Comparison of ENCODE assay signal across 9 cellular contexts in the genomic region with DNA sequence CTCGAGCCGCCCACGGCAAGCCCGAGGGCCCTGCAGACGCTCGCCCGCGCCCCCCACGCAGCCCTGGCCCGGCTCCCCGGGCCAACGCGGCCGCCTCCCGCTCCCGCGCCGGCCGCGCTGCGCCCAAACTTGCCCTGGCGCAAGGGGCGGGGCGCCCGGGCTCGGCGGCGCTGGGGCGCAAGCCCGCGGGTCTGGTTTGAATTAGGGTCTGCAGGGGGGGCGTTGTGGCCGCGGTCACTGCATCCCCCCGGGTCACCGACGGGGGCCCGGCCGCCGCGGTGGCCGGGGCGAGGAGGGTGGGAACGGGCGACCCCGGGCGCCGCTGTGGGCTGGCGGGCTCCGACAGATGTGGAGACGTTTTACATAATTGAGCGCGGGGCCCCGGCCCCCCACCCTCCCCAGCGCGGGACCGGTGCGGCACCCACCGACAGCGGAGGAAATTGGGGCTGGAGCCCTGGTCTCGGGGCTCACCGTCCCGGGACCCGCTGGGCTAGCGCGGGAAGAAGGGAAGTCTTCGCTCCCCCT. TPM values are rescaled to one million over a fixed set of nuclear protein-coding genes. Genes with fewer than 3 reads are reported as not detected.
DNase-seq lines count a peak whose midpoint lies in the region; ATAC-seq and TF ChIP-seq lines count a peak whose summit lies in the region.
"Had no signal": no experiment of that assay in that cellular context is flagged by ENCODE, and none has a peak within 500 bp of the region (broad histone marks: within the 10 kb centered on the region; RNA-seq: fewer than 3 reads in every experiment).

No MANE protein-coding gene starts in this region.

- H3K27me3 ChIP-seq in breast epithelium (no peaks in the 10 kb centered on the region), mesenchymal stem cell (ENCODE audit: control insufficient read depth in 1 of 2, insufficient read depth in 1 of 2, low read length in 2 of 2) (no peaks in the 10 kb centered on the region)

- H3K36me3 ChIP-seq in breast epithelium, result no peaks in the 10 kb centered on the region
- H3K36me3 ChIP-seq in mesenchymal stem cell (ENCODE audit: control insufficient read depth in 1 of 2, insufficient read depth in 2 of 2, low read depth in 1 of 2, low read length in 2 of 2), result peaks cover 0 to 2% of the 10 kb centered on the region in 2 experiments

- intact Hi-C loops in breast epithelium (cut with DNase I; ENCODE audit: low total_unique reads), result loop anchor here (5.0 kb wide), 1 partner anchor 992 kb away; no protein-coding TSS in a partner anchor

- TF ChIP-seq POLR2A in GM18951 (IDR thresholded peaks at IDR 0.05; ENCODE audit: extremely low read depth, insufficient read depth, insufficient read length) (peak; percentile 29), breast epithelium (IDR thresholded peaks at IDR 0.05) (no peak)

- H2BK120ac ChIP-seq in mesenchymal stem cell (ENCODE audit: low read depth, low read length), result peak overlapping the region; percentile 74

- H3K18ac ChIP-seq in mesenchymal stem cell (ENCODE audit: low read depth in 1 of 2, low read length in 2 of 2), result peak overlapping the region; percentile 72 to 78

- no peak overlapping the region for H2BK12ac ChIP-seq in mesenchymal stem cell (ENCODE audit: low read length in 2 of 2)

- peak overlapping the region; percentile 89 for H3K9ac ChIP-seq in mesenchymal stem cell (ENCODE audit: low read length)

- H3K4me1 Mint-ChIP-seq in activated naive CD4-positive, alpha-beta T cell treated with anti-CD3 and anti-CD28 coated beads, Interleukin-2, amount 10 ng/mL, durations not matched to agents 7 days and 5 days, result peaks cover 10% of the 10 kb centered on the region

- H2AK5ac ChIP-seq in mesenchymal stem cell (ENCODE audit: low read length, severe bottlenecking), result no peak overlapping the region

- no peak overlapping the region for H3K4me3 Mint-ChIP-seq in activated naive CD4-positive, alpha-beta T cell treated with anti-CD3 and anti-CD28 coated beads, Interleukin-2, amount 10 ng/mL, durations not matched to agents 7 days and 5 days
- H3K4me3 Mint-ChIP-seq: T-helper 1 cell treated with Interleukin-12 subunit alpha and Interleukin-12 subunit beta and Interleukin-4 antibody, amounts not matched to agents 30 μg/mL and 1 μg/mL, for 36 hours had no signal

- H2AFZ ChIP-seq in mesenchymal stem cell (ENCODE audit: low read depth, low read length), result peak overlapping the region; percentile 78

- H3K4me3 ChIP-seq in breast epithelium (peak overlapping the region; percentile 50 to 96 (median 77)), mesenchymal stem cell (ENCODE audit: insufficient read depth in 1 of 2, low read depth in 1 of 2, low read length in 2 of 2) (peak overlapping the region; percentile 80 to 87)

- peaks cover 6 to 18% of the 10 kb centered on the region in 2 donors for H3K4me1 ChIP-seq in breast epithelium
- H3K4me1 ChIP-seq in mesenchymal stem cell (ENCODE audit: control insufficient read depth, insufficient read depth, low read depth, low read length), result peaks cover 29% of the 10 kb centered on the region

- CTCF ChIA-PET in activated naive CD4-positive, alpha-beta T cell treated with anti-CD3 and anti-CD28 coated beads, Interleukin-2, amount 10 ng/mL, durations not matched to agents 7 days and 5 days (lab: Charles Lee), result interaction anchor here (1.4 to 1.7 kb wide), 2 partner anchors 20 to 86 kb away, joined by 4 to 8 read pairs; no protein-coding TSS in a partner anchor

- peak overlapping the region; percentile 94 for H3K4me2 ChIP-seq in mesenchymal stem cell (ENCODE audit: low read length, poor library complexity, severe bottlenecking)

- peak overlapping the region; percentile 81 for H4K8ac ChIP-seq in mesenchymal stem cell (ENCODE audit: low read length)

- H3K27me3 Mint-ChIP-seq in activated naive CD4-positive, alpha-beta T cell treated with anti-CD3 and anti-CD28 coated beads, Interleukin-2, amount 10 ng/mL, durations not matched to agents 7 days and 5 days, result peaks cover 81% of the 10 kb centered on the region

- H3K79me1 ChIP-seq in mesenchymal stem cell (replicated peaks; ENCODE audit: low read length, poor library complexity, severe bottlenecking), result no peaks in the 10 kb centered on the region

- H2BK15ac ChIP-seq in mesenchymal stem cell (ENCODE audit: low read depth, poor library complexity, severe bottlenecking), result peak overlapping the region; percentile 64

- peak overlapping the region; percentile 16 for H4K91ac ChIP-seq in mesenchymal stem cell (ENCODE audit: low read length)

- peak overlapping the region; percentile 57 to 93 for H3K4ac ChIP-seq in mesenchymal stem cell (ENCODE audit: low read depth in 1 of 2, low read length in 2 of 2)

- no peaks in the 10 kb centered on the region for H3K9me3 Mint-ChIP-seq in activated naive CD4-positive, alpha-beta T cell treated with anti-CD3 and anti-CD28 coated beads, Interleukin-2, amount 10 ng/mL, durations not matched to agents 7 days and 5 days
- H3K9me3 Mint-ChIP-seq: T-helper 1 cell treated with Interleukin-12 subunit alpha and Interleukin-12 subunit beta and Interleukin-4 antibody, amounts not matched to agents 30 μg/mL and 1 μg/mL, for 36 hours had no signal

- H3K23ac ChIP-seq in mesenchymal stem cell (ENCODE audit: low read length in 2 of 2), result no peak overlapping the region

- under 1% methylated on average over 51 of the region's 67 CpGs for WGBS in mesenchymal stem cell

- no peak overlapping the region for H3K14ac ChIP-seq in mesenchymal stem cell (ENCODE audit: low read length in 2 of 2)

- no peaks in the 10 kb centered on the region for H3K36me3 Mint-ChIP-seq in activated naive CD4-positive, alpha-beta T cell treated with anti-CD3 and anti-CD28 coated beads, Interleukin-2, amount 10 ng/mL, durations not matched to agents 7 days and 5 days

- H3K9me3 ChIP-seq in breast epithelium (peaks cover 0 to under 1% of the 10 kb centered on the region in 2 donors), mesenchymal stem cell (ENCODE audit: control insufficient read depth, low read length) (no peaks in the 10 kb centered on the region)

- in situ Hi-C loops in GM18951 (cut with MboI; ENCODE audit: low sequenced_read_pairs, unreplicated experiment), result no loop called here

- peak overlapping the region; percentile 76 for H2BK5ac ChIP-seq in mesenchymal stem cell (ENCODE audit: low read depth, low read length, poor library complexity, severe bottlenecking)

- no peak for DNase-seq in breast epithelium (ENCODE audit: low spot score in 2 of 2)
- no peak for DNase-seq in mesenchymal stem cell
- no peak for DNase-seq in activated naive CD4-positive, alpha-beta T cell treated with anti-CD3 and anti-CD28 coated beads, Interleukin-2, amount 10 ng/mL, durations not matched to agents 7 days and 5 days
- DNase-seq in GOT3 (lab: John Stamatoyannopoulos, UW), result no peak

- no peak overlapping the region for H3K27ac Mint-ChIP-seq in activated naive CD4-positive, alpha-beta T cell treated with anti-CD3 and anti-CD28 coated beads, Interleukin-2, amount 10 ng/mL, durations not matched to agents 7 days and 5 days
- H3K27ac Mint-ChIP-seq: T-helper 1 cell treated with Interleukin-12 subunit alpha and Interleukin-12 subunit beta and Interleukin-4 antibody, amounts not matched to agents 30 μg/mL and 1 μg/mL, for 36 hours had no signal

- no peak for TF ChIP-seq CTCF in breast epithelium (IDR thresholded peaks at IDR 0.05)

- peak; percentile 32 for ATAC-seq in HG03280 (IDR thresholded peaks at IDR 0.05; ENCODE audit: unreplicated experiment)
- ATAC-seq in HG02840 (IDR thresholded peaks at IDR 0.05; ENCODE audit: low FRiP score, unreplicated experiment), result no peak
- ATAC-seq in GM18861 (IDR thresholded peaks at IDR 0.05; ENCODE audit: unreplicated experiment), result no peak

- H3K27ac ChIP-seq in breast epithelium, result peak overlapping the region; percentile 94 to 95
- H3K27ac ChIP-seq in mesenchymal stem cell (ENCODE audit: low read length, poor library complexity, severe bottlenecking), result no peak overlapping the region

RNA-seq across cellular contexts. Expression of a gene that starts 0.7 kb away (rescaled TPM):
- 10 to 100 TPM in 2 of 3 donors, 1 to 10 TPM in 1; 2.6 to 51.8 (median 38.7) TPM for total RNA-seq in breast epithelium
- 8.4 TPM for polyA plus RNA-seq in mesenchymal stem cell (2013, experiment 1 of 2)
- 6.9 TPM for polyA plus RNA-seq in mesenchymal stem cell (2013, experiment 2 of 2)
